7 cellular contexts compared by ENCODE assay signal in genomic region chr4:122003335-122003734, GRCh38. TPM values are rescaled to one million over a fixed set of nuclear protein-coding genes. Genes with fewer than 3 reads are reported as not detected.
DNase-seq lines count a peak whose midpoint lies in the region; ATAC-seq and TF ChIP-seq lines count a peak whose summit lies in the region.

No MANE protein-coding gene starts in this region.

- peaks cover 4% of the 10 kb centered on the region for H3K27me3 Mint-ChIP-seq in endothelial cell (ENCODE audit: unreplicated experiment)

- WGBS in smooth muscle cell (ENCODE audit: low lambda C conversion rate) = 78% methylated on average over 7 of the region's 7 CpGs

- no peak overlapping the region for H2AFZ ChIP-seq in smooth muscle cell (ENCODE audit: low read depth)

- H3K9me3 Mint-ChIP-seq in endothelial cell (ENCODE audit: unreplicated experiment) = no peaks in the 10 kb centered on the region

- H3K27ac ChIP-seq in smooth muscle cell (ENCODE audit: low read depth) = no peak overlapping the region
- H3K27ac ChIP-seq in gastrocnemius medialis = no peak overlapping the region

- H3K27me3 ChIP-seq in smooth muscle cell (ENCODE audit: low read depth) (peaks cover 25% of the 10 kb centered on the region), gastrocnemius medialis (no peaks in the 10 kb centered on the region)

- no peak overlapping the region for H3K9ac ChIP-seq in smooth muscle cell (ENCODE audit: low read depth)

- no peaks in the 10 kb centered on the region for H3F3A ChIP-seq in smooth muscle cell (ENCODE audit: low read depth)

- H3K4me1 ChIP-seq in smooth muscle cell (ENCODE audit: low read depth) = no peaks in the 10 kb centered on the region
- no peaks in the 10 kb centered on the region for H3K4me1 ChIP-seq in gastrocnemius medialis

- DNase-seq in GM03348 (ENCODE audit: low spot score) = peak; percentile 17
- peak; percentile 16 for DNase-seq in SHP77 treated with DMSO at 0.1 percent for 48 hours (lab: John Stamatoyannopoulos, UW)
- peak; percentile 33 for DNase-seq in endothelial cell (ENCODE audit: low spot score)
- DNase-seq in smooth muscle cell (lab: John Stamatoyannopoulos, UW; ENCODE audit: unreplicated experiment) = no peak
- DNase-seq in gastrocnemius medialis = no peak

- peak; percentile 72 for TF ChIP-seq CTCF in endothelial cell (IDR thresholded peaks at IDR 0.05; ENCODE audit: unreplicated experiment)
- peak; percentile 42 for TF ChIP-seq CTCF in smooth muscle cell (IDR thresholded peaks at IDR 0.05; ENCODE audit: borderline replicate concordance, insufficient read depth, poor library complexity, severe bottlenecking)
- no peak for TF ChIP-seq CTCF in gastrocnemius medialis (IDR thresholded peaks at IDR 0.05 in 4 of 5, conservative IDR thresholded peaks at IDR 0.05 in 1 of 5)

- H3K36me3 ChIP-seq in smooth muscle cell (ENCODE audit: low read depth) (no peaks in the 10 kb centered on the region), gastrocnemius medialis (no peaks in the 10 kb centered on the region)

- intact Hi-C loops in gastrocnemius medialis (cut with DNase I; ENCODE audit: low total_unique reads) = no loop called here

- TF ChIP-seq POLR2A in gastrocnemius medialis (IDR thresholded peaks at IDR 0.05) = no peak

- in situ Hi-C loops in gastrocnemius medialis (cut with MboI; ENCODE audit: low sequenced_read_pairs in 4 of 4) = no loop called here

- H4K20me1 ChIP-seq in smooth muscle cell (ENCODE audit: low read depth) = no peaks in the 10 kb centered on the region

- H3K36me3 Mint-ChIP-seq in endothelial cell (ENCODE audit: low read depth, unreplicated experiment) = no peaks in the 10 kb centered on the region

- H3K4me1 Mint-ChIP-seq in endothelial cell (ENCODE audit: unreplicated experiment) = no peaks in the 10 kb centered on the region

- H3K79me2 ChIP-seq in smooth muscle cell (ENCODE audit: low read depth) = no peaks in the 10 kb centered on the region

- no peak overlapping the region for H3K4me2 ChIP-seq in smooth muscle cell

- H3K4me3 ChIP-seq in smooth muscle cell (no peak overlapping the region), gastrocnemius medialis (no peak overlapping the region)

- no peaks in the 10 kb centered on the region for H3K9me3 ChIP-seq in smooth muscle cell (replicated peaks; ENCODE audit: low read depth)
- H3K9me3 ChIP-seq in gastrocnemius medialis = no peaks in the 10 kb centered on the region

- H3K27ac Mint-ChIP-seq in endothelial cell (ENCODE audit: unreplicated experiment) = no peak overlapping the region

- no peak overlapping the region for H3K4me3 Mint-ChIP-seq in endothelial cell (ENCODE audit: unreplicated experiment)

- ATAC-seq in GM19438 (IDR thresholded peaks at IDR 0.05; ENCODE audit: low read depth, unreplicated experiment) (peak; percentile 94), HG03378 (IDR thresholded peaks at IDR 0.05; ENCODE audit: unreplicated experiment) (peak; percentile 78), gastrocnemius medialis (no peak)

RNA-seq across cellular contexts. Expression of gene TRPC3, which starts 51.5 kb away (rescaled TPM):
- total RNA-seq in endothelial cell (ENCODE audit: unreplicated experiment) = 3.0 TPM
- 0.36 and 1.3 TPM in 2 replicates for total RNA-seq in smooth muscle cell
- 0.17 TPM in 1 of 2 replicates, not detected in the other for polyA plus RNA-seq in smooth muscle cell
- under 1 TPM in 1 of 4 donors, not detected in 3; 0.09 TPM for total RNA-seq in gastrocnemius medialis

Comparison
In these comparisons a context has a peak if more than half of its experiments do, and no peak if none do; other contexts are left out.
1. DNase-seq: peak in GM03348 (single experiment), SHP77 treated with DMSO at 0.1 percent for 48 hours (single experiment) and endothelial cell (single experiment); none in smooth muscle cell (single experiment) and gastrocnemius medialis (0 of 2).
2. ATAC-seq: peak in GM19438 (single experiment) and HG03378 (single experiment); none in gastrocnemius medialis (0 of 2).
3. CTCF ChIP-seq: peak in endothelial cell (single experiment) and smooth muscle cell (single experiment); none in gastrocnemius medialis (0 of 5).